In the genomic region with DNA sequence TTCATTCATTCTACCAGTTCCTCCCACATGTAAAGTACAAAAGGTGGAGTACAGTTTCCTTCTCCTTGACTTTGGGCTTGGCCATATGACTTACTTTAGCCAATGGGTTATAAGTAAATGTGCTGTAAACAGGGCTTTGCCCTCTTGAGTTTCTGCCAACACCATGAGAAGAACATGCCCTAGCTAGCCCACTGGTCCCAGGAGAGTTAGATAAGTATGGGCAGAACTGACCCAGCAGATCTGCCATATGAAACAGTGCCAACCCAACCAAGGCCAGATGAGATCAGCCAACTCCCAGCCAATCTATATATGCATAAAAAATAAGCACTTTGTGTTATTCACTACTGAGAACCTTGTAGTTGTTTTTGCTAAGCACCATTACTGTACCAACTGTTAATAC, we compare ENCODE assay signal across 13 cellular contexts. TPM values are rescaled to one million over a fixed set of nuclear protein-coding genes. Genes with fewer than 3 reads are reported as not detected.
DNase-seq lines count a peak whose midpoint lies in the region; ATAC-seq and TF ChIP-seq lines count a peak whose summit lies in the region.
"Had no signal": no experiment of that assay in that cellular context is flagged by ENCODE, and none has a peak within 500 bp of the region (broad histone marks: within the 10 kb centered on the region; RNA-seq: fewer than 3 reads in every experiment).

No MANE protein-coding gene starts in this region.

- no peak overlapping the region for H3K4me3 Mint-ChIP-seq in activated T-helper 17 cell treated with anti-CD3 and anti-CD28 coated beads, Interleukin-2, amount 50 U/mL, for 72 hours
- H3K4me3 Mint-ChIP-seq: activated CD8-positive, alpha-beta memory T cell treated with anti-CD3 and anti-CD28 coated beads, Interleukin-2, amount 10 ng/mL, durations not matched to agents 7 days and 5 days; activated naive CD8-positive, alpha-beta T cell; stimulated activated naive B cell treated with anti-CD40 and anti-IgM and Interleukin-4, amounts not matched to agents 10 μg/mL and 1 μg/mL and 100 μg/mL, for 72 hours had no signal

- H4K20me1 ChIP-seq in PC-9 (ENCODE audit: insufficient read depth), result no peaks in the 10 kb centered on the region

- H3K27ac ChIP-seq in foreskin keratinocyte, result no peak overlapping the region
- H3K27ac ChIP-seq in PC-9, result no peak overlapping the region
- H3K27ac ChIP-seq in substantia nigra (ENCODE audit: low read depth, low read length, poor library complexity, severe bottlenecking), result no peak overlapping the region

- DNase-seq in DMS 273 treated with DMSO at 0.1 percent for 48 hours (lab: John Stamatoyannopoulos, UW) (peak; percentile 91), LoVo (ENCODE audit: low spot score) (peak; percentile 56), foreskin keratinocyte (peak; percentile 86 to 95), PC-9 (no peak), ureter (ENCODE audit: low spot score) (no peak), substantia nigra (lab: John Stamatoyannopoulos, UW) (no peak)
- DNase-seq: activated CD8-positive, alpha-beta memory T cell treated with anti-CD3 and anti-CD28 coated beads, Interleukin-2, amount 10 ng/mL, durations not matched to agents 7 days and 5 days; C1 segment of cervical spinal cord; NCI-H1694 treated with DMSO at 0.1 percent for 48 hours; stimulated activated naive B cell treated with anti-CD40 and anti-IgM and Interleukin-4, amounts not matched to agents 10 μg/mL and 1 μg/mL and 100 μg/mL, for 72 hours had no signal

- no peak for ATAC-seq in activated T-helper 17 cell treated with anti-CD3 and anti-CD28 coated beads, Interleukin-2, amount 50 U/mL, for 72 hours (replicated peaks)
- peak; percentile 66 for ATAC-seq in foreskin keratinocyte
- no peak for ATAC-seq in HG03460 (IDR thresholded peaks at IDR 0.05; ENCODE audit: unreplicated experiment)
- ATAC-seq: activated CD8-positive, alpha-beta memory T cell treated with anti-CD3 and anti-CD28 coated beads, Interleukin-2, amount 10 ng/mL, durations not matched to agents 7 days and 5 days; stimulated activated naive B cell treated with anti-CD40 and anti-IgM and Interleukin-4, amounts not matched to agents 10 μg/mL and 1 μg/mL and 100 μg/mL, for 72 hours had no signal

- no peaks in the 10 kb centered on the region for H3F3A ChIP-seq in PC-9 (ENCODE audit: insufficient read depth, low read depth)

- intact Hi-C loops in PC-9 (cut with micrococcal nuclease; ENCODE audit: unreplicated experiment), result no loop called here

- H3K9me2 ChIP-seq in PC-9 (ENCODE audit: insufficient read depth), result no peaks in the 10 kb centered on the region

- no peaks in the 10 kb centered on the region for H3K9me3 ChIP-seq in PC-9 (ENCODE audit: insufficient read depth, low read depth)

- peaks cover 13% of the 10 kb centered on the region; the same call in 1 of the 2 replicates for H3K36me3 ChIP-seq in PC-9 (ENCODE audit: low read depth)

- peaks cover 9% of the 10 kb centered on the region for H3K4me1 ChIP-seq in foreskin keratinocyte
- H3K4me1 ChIP-seq in PC-9 (replicated peaks; ENCODE audit: insufficient read depth), result no peaks in the 10 kb centered on the region

- no peaks in the 10 kb centered on the region for H3K27me3 ChIP-seq in foreskin keratinocyte
- H3K27me3 ChIP-seq in PC-9 (ENCODE audit: insufficient read depth, low read depth), result no peaks in the 10 kb centered on the region

- TF ChIP-seq CTCF in foreskin keratinocyte (conservative IDR thresholded peaks at IDR 0.05) (no peak), PC-9 (conservative IDR thresholded peaks at IDR 0.05) (no peak)

- H3K4me2 ChIP-seq in PC-9, result no peak overlapping the region

- H3K27ac Mint-ChIP-seq in activated T-helper 17 cell treated with anti-CD3 and anti-CD28 coated beads, Interleukin-2, amount 50 U/mL, for 72 hours, result peak overlapping the region; percentile 28
- H3K27ac Mint-ChIP-seq: activated CD8-positive, alpha-beta memory T cell treated with anti-CD3 and anti-CD28 coated beads, Interleukin-2, amount 10 ng/mL, durations not matched to agents 7 days and 5 days; activated naive CD8-positive, alpha-beta T cell; stimulated activated naive B cell treated with anti-CD40 and anti-IgM and Interleukin-4, amounts not matched to agents 10 μg/mL and 1 μg/mL and 100 μg/mL, for 72 hours had no signal

- no TSS peak for BruUV-seq in PC-9 (replicated peaks; lab: Mats Ljungman, UMichigan)

- H3K9me3 Mint-ChIP-seq in activated T-helper 17 cell treated with anti-CD3 and anti-CD28 coated beads, Interleukin-2, amount 50 U/mL, for 72 hours, result no peaks in the 10 kb centered on the region
- H3K9me3 Mint-ChIP-seq: stimulated activated naive B cell treated with anti-CD40 and anti-IgM and Interleukin-4, amounts not matched to agents 10 μg/mL and 1 μg/mL and 100 μg/mL, for 72 hours had no signal

- H3K27me3 Mint-ChIP-seq in activated T-helper 17 cell treated with anti-CD3 and anti-CD28 coated beads, Interleukin-2, amount 50 U/mL, for 72 hours, result no peaks in the 10 kb centered on the region
- H3K27me3 Mint-ChIP-seq: activated CD8-positive, alpha-beta memory T cell treated with anti-CD3 and anti-CD28 coated beads, Interleukin-2, amount 10 ng/mL, durations not matched to agents 7 days and 5 days; activated naive CD8-positive, alpha-beta T cell; stimulated activated naive B cell treated with anti-CD40 and anti-IgM and Interleukin-4, amounts not matched to agents 10 μg/mL and 1 μg/mL and 100 μg/mL, for 72 hours had no signal

- H2AFZ ChIP-seq in PC-9, result no peak overlapping the region

- H3K79me2 ChIP-seq in PC-9 (ENCODE audit: low read depth), result no peaks in the 10 kb centered on the region

- CTCF ChIA-PET in PC-9 (lab: Charles Lee), result no interaction called here

- peaks cover 3% of the 10 kb centered on the region for H3K4me1 Mint-ChIP-seq in activated T-helper 17 cell treated with anti-CD3 and anti-CD28 coated beads, Interleukin-2, amount 50 U/mL, for 72 hours
- H3K4me1 Mint-ChIP-seq: activated CD8-positive, alpha-beta memory T cell treated with anti-CD3 and anti-CD28 coated beads, Interleukin-2, amount 10 ng/mL, durations not matched to agents 7 days and 5 days had no signal

- H3K4me3 ChIP-seq in PC-9, result no peak overlapping the region

- peaks cover 96% of the 10 kb centered on the region for H3K36me3 Mint-ChIP-seq in activated T-helper 17 cell treated with anti-CD3 and anti-CD28 coated beads, Interleukin-2, amount 50 U/mL, for 72 hours (ENCODE audit: low read depth)

- POLR2A ChIA-PET in PC-9 (lab: Charles Lee; ENCODE audit: unreplicated experiment), result no interaction called here

RNA-seq across cellular contexts. Expression of a gene that starts 25.5 kb away (rescaled TPM):
- total RNA-seq in activated T-helper 17 cell treated with anti-CD3 and anti-CD28 coated beads, Interleukin-2, amount 50 U/mL, for 72 hours, result 10 to 100 TPM; 21.2 to 29.5 TPM
- total RNA-seq in foreskin keratinocyte (8.9 and 11.8 TPM in 2 replicates), PC-9 (2021) (8.6 and 11.3 TPM in 2 replicates), ureter (23.9 TPM)
- polyA plus RNA-seq in foreskin keratinocyte, result 7.8 and 9.0 TPM in 2 replicates

RNA-seq across cellular contexts. Expression of a gene that starts 46.0 kb away (rescaled TPM):
- 10 to 100 TPM in 1 of 2 donors, 1 to 10 TPM in 1; 2.1 to 11.8 TPM for total RNA-seq in activated T-helper 17 cell treated with anti-CD3 and anti-CD28 coated beads, Interleukin-2, amount 50 U/mL, for 72 hours
- total RNA-seq in foreskin keratinocyte (1.8 and 2.4 TPM in 2 replicates), PC-9 (2021) (9.1 and 10.0 TPM in 2 replicates), ureter (18.9 TPM)
- 0.45 and 0.59 TPM in 2 replicates for polyA plus RNA-seq in foreskin keratinocyte

Comparison
In these comparisons a context has a peak if more than half of its experiments do, and no peak if none do; other contexts are left out.
1. DNase-seq: peak in DMS 273 treated with DMSO at 0.1 percent for 48 hours (single experiment), LoVo (single experiment) and foreskin keratinocyte (2 of 2); none in PC-9 (0 of 2), ureter (single experiment) and substantia nigra (0 of 49).